ENCODE assay signal across 15 cellular contexts in genomic region chr9:128148509-128149000, GRCh38. TPM values are rescaled to one million over a fixed set of nuclear protein-coding genes. Genes with fewer than 3 reads are reported as not detected.
DNase-seq lines count a peak whose midpoint lies in the region; FAIRE-seq and TF ChIP-seq lines count a peak whose summit lies in the region.
"Had no signal": no experiment of that assay in that cellular context is flagged by ENCODE, and none has a peak within 500 bp of the region (broad histone marks: within the 10 kb centered on the region; RNA-seq: fewer than 3 reads in every experiment).

No MANE protein-coding gene starts in this region.

- H3K4me2 ChIP-seq in mammary epithelial cell (ENCODE audit: insufficient read depth, low read depth, low read length) (peak overlapping the region; percentile 62), neural progenitor cell (no peak overlapping the region)

- H3K36me3 Mint-ChIP-seq in CD14-positive monocyte, result no peaks in the 10 kb centered on the region
- H3K36me3 Mint-ChIP-seq in neural progenitor cell, result no peaks in the 10 kb centered on the region
- H3K36me3 Mint-ChIP-seq: CD8-positive, alpha-beta memory T cell; T-cell; WTC11 had no signal

- H3K9ac ChIP-seq in mammary epithelial cell (ENCODE audit: insufficient read depth, low read length) (no peak overlapping the region), neural progenitor cell (no peak overlapping the region)

- peak overlapping the region; percentile 76 for H2AFZ ChIP-seq in mammary epithelial cell (ENCODE audit: low read depth, low read length)
- no peak overlapping the region for H2AFZ ChIP-seq in neural progenitor cell (replicated peaks)

- no peak for FAIRE-seq in GM12891 (lab: Jason Lieb, UNC)
- FAIRE-seq: H54 had no signal

- H3K4me3 Mint-ChIP-seq in CD14-positive monocyte (no peak overlapping the region), neural progenitor cell (no peak overlapping the region)
- H3K4me3 Mint-ChIP-seq: CD8-positive, alpha-beta memory T cell; T-cell; WTC11 had no signal

- H3K27me3 Mint-ChIP-seq in CD14-positive monocyte (ENCODE audit: low read depth in 3 of 3), result peaks cover 0 to 12% (median 3%) of the 10 kb centered on the region in 3 donors
- peaks cover 13% of the 10 kb centered on the region for H3K27me3 Mint-ChIP-seq in neural progenitor cell (ENCODE audit: insufficient read depth, low read depth)
- H3K27me3 Mint-ChIP-seq: T-cell had no signal

- intact Hi-C loops in CD14-positive monocyte (cut with micrococcal nuclease), result no loop called here
- intact Hi-C loops in mammary epithelial cell (cut with micrococcal nuclease), result loop anchor here (2.0 kb wide), 1 partner anchor 20 kb away; no protein-coding TSS in a partner anchor

- H3K36me3 ChIP-seq in mammary epithelial cell (ENCODE audit: insufficient read depth, low read length), result no peaks in the 10 kb centered on the region
- H3K36me3 ChIP-seq in neural progenitor cell, result no peaks in the 10 kb centered on the region

- H3K9me3 Mint-ChIP-seq in CD14-positive monocyte (no peaks in the 10 kb centered on the region), neural progenitor cell (no peaks in the 10 kb centered on the region)
- H3K9me3 Mint-ChIP-seq: activated T-helper 2 cell treated with anti-CD3 and anti-CD28 coated beads, Interferon-gamma antibody, Interleukin-2, Interleukin-4, amounts not matched to agents 10 μg/mL and 5 μg/mL and 100 μg/mL, durations not matched to agents 14 hours and 24 hours and 36 hours; CD8-positive, alpha-beta memory T cell; T-cell; WTC11 had no signal

- H3K4me1 Mint-ChIP-seq in CD14-positive monocyte (peaks cover 6% of the 10 kb centered on the region), neural progenitor cell (peaks cover 15% of the 10 kb centered on the region)

- CTCF ChIA-PET in mammary epithelial cell (lab: Charles Lee; ENCODE audit: low non-redundant PET), result no interaction called here

- H3K9me3 ChIP-seq in mammary epithelial cell (replicated peaks; ENCODE audit: insufficient read depth, low read length), result no peaks in the 10 kb centered on the region
- no peaks in the 10 kb centered on the region for H3K9me3 ChIP-seq in neural progenitor cell (ENCODE audit: low read depth)

- no peak for TF ChIP-seq POLR2A in GM12891 (IDR thresholded peaks at IDR 0.05; ENCODE audit: low read depth, low read length)

- no peaks in the 10 kb centered on the region for H3K79me2 ChIP-seq in mammary epithelial cell (ENCODE audit: insufficient read depth, low read length)
- H3K79me2 ChIP-seq in neural progenitor cell (ENCODE audit: low read depth), result no peaks in the 10 kb centered on the region

- TF ChIP-seq CTCF in CD14-positive monocyte (IDR thresholded peaks at IDR 0.05) (no peak), mammary epithelial cell (conservative IDR thresholded peaks at IDR 0.05 in 1 of 2, IDR thresholded peaks at IDR 0.05 in 1 of 2; ENCODE audit: extremely low read depth in 1 of 2, insufficient read depth in 1 of 2, low read depth in 1 of 2, low read length in 2 of 2) (no peak), neural progenitor cell (IDR thresholded peaks at IDR 0.05) (no peak)

- no peak overlapping the region for H3K27ac ChIP-seq in mammary epithelial cell (ENCODE audit: insufficient read depth, low read depth, low read length)
- no peak overlapping the region for H3K27ac ChIP-seq in neural progenitor cell

- DNase-seq in CD14-positive monocyte (ENCODE audit: low spot score) (peak; percentile 34), mammary epithelial cell (no peak), neural progenitor cell (ENCODE audit: low spot score) (no peak), germinal center (ENCODE audit: low spot score) (no peak), GM12891 (ENCODE audit: insufficient read length, low spot score) (no peak)
- DNase-seq in stimulated activated CD4-positive, alpha-beta T cell treated with anti-CD3 and anti-CD28 coated beads, Interleukin-2, amount 100 ng/mL, for 48 hours, result no peak
- DNase-seq: activated CD8-positive, alpha-beta memory T cell treated with anti-CD3 and anti-CD28 coated beads for 24 hours; anterior cingulate cortex; CD8-positive, alpha-beta memory T cell; NCI-H774; T-cell had no signal

- no peaks in the 10 kb centered on the region for H3F3A ChIP-seq in neural progenitor cell (ENCODE audit: low read depth)

- dilution Hi-C loops in mammary epithelial cell (cut with HindIII; ENCODE audit: low sequenced_read_pairs), result loop anchor here (5.0 kb wide), 3 partner anchors 39 to 104 kb away; no protein-coding TSS in a partner anchor

- H3K4me3 ChIP-seq in mammary epithelial cell (replicated peaks in 1 of 3; ENCODE audit: insufficient read depth in 1 of 3, low read depth in 2 of 3, low read length in 3 of 3), result no peak overlapping the region
- no peak overlapping the region for H3K4me3 ChIP-seq in neural progenitor cell

- in situ Hi-C loops in mammary epithelial cell (cut with MboI; ENCODE audit: low sequenced_read_pairs in 2 of 2), result no loop called here

- no peaks in the 10 kb centered on the region for H4K20me1 ChIP-seq in mammary epithelial cell (ENCODE audit: insufficient read depth, low read length)
- no peaks in the 10 kb centered on the region for H4K20me1 ChIP-seq in neural progenitor cell (ENCODE audit: low read depth)

- 100% methylated on average over 4 of the region's 5 CpGs for WGBS in mammary epithelial cell (ENCODE audit: low coverage, missing lambda C conversion rate)

- H3K27ac Mint-ChIP-seq in CD14-positive monocyte (no peak overlapping the region), neural progenitor cell (peak overlapping the region; percentile 88)
- H3K27ac Mint-ChIP-seq: activated T-helper 2 cell treated with anti-CD3 and anti-CD28 coated beads, Interferon-gamma antibody, Interleukin-2, Interleukin-4, amounts not matched to agents 10 μg/mL and 5 μg/mL and 100 μg/mL, durations not matched to agents 14 hours and 24 hours and 36 hours; T-cell; WTC11 had no signal

- BruUV-seq in mammary epithelial cell (replicated peaks; lab: Mats Ljungman, UMichigan), result TSS peak; percentile 19

- H3K27me3 ChIP-seq in mammary epithelial cell (ENCODE audit: insufficient read depth, low read length) (no peaks in the 10 kb centered on the region), neural progenitor cell (no peaks in the 10 kb centered on the region)

- H3K4me1 ChIP-seq in mammary epithelial cell (ENCODE audit: insufficient read depth, low read length) (peaks cover 20% of the 10 kb centered on the region), neural progenitor cell (no peaks in the 10 kb centered on the region)

TF ChIP-seq in GM12891, 5 proteins besides CTCF, POLR2A, EP300 and RAD21:
- TF ChIP-seq TAF1 (IDR thresholded peaks at IDR 0.05; ENCODE audit: low read depth, low read length) (no peak), POLR2AphosphoS5 (IDR thresholded peaks at IDR 0.05; ENCODE audit: low read depth, low read length) (no peak), PAX5 (IDR thresholded peaks at IDR 0.05; ENCODE audit: insufficient read depth, low read length, severe bottlenecking) (no peak), POU2F2 (IDR thresholded peaks at IDR 0.05; ENCODE audit: low read depth, low read length) (no peak), SPI1 (IDR thresholded peaks at IDR 0.05; ENCODE audit: low read depth, low read length) (no peak)

RNA-seq across cellular contexts. Expression of gene LCN2, which starts 0.7 kb away (rescaled TPM):
- polyA plus RNA-seq in CD14-positive monocyte, result under 1 TPM in 1 of 2 donors, not detected in 1; 0.83 TPM
- 10 to 100 TPM in 1 of 2 donors, 1 to 10 TPM in 1; 6.5 to 20.0 TPM for total RNA-seq in mammary epithelial cell
- 2.1 TPM for polyA plus RNA-seq in mammary epithelial cell
- 9.1 TPM for polyA minus RNA-seq in mammary epithelial cell
- not detected in 2 replicates for total RNA-seq in neural progenitor cell (ENCODE audit: low replicate concordance)
- not detected for polyA plus RNA-seq in GM12891 (2012; ENCODE audit: low read depth, missing spikeins)
- total RNA-seq: activated T-helper 2 cell treated with anti-CD3 and anti-CD28 coated beads, Interferon-gamma antibody, Interleukin-2, Interleukin-4, amounts not matched to agents 10 μg/mL and 5 μg/mL and 100 μg/mL, durations not matched to agents 14 hours and 24 hours and 36 hours; CD8-positive, alpha-beta memory T cell; RPMI7951; T-cell had no signal
- polyA plus RNA-seq: CD8-positive, alpha-beta memory T cell had no signal

RNA-seq across cellular contexts. Expression of gene BBLN, which starts 11.5 kb away (rescaled TPM):
- polyA plus RNA-seq in CD14-positive monocyte, result 10 to 100 TPM; 51.5 to 54.5 TPM
- total RNA-seq in mammary epithelial cell, result 10 to 100 TPM; 56.9 to 63.3 TPM
- 58.9 TPM for polyA plus RNA-seq in mammary epithelial cell
- 11.0 TPM for polyA minus RNA-seq in mammary epithelial cell
- total RNA-seq in neural progenitor cell (ENCODE audit: low replicate concordance), result 69.4 and 228 TPM in 2 replicates
- 135 TPM for polyA plus RNA-seq in GM12891 (2012; ENCODE audit: low read depth, missing spikeins)

RNA-seq across cellular contexts. Expression of gene PTGES2, which starts 21.0 kb away (rescaled TPM):
- 10 to 100 TPM; 42.0 to 49.4 TPM for polyA plus RNA-seq in CD14-positive monocyte
- total RNA-seq in mammary epithelial cell, result 10 to 100 TPM; 39.7 to 70.1 TPM
- 78.2 TPM for polyA plus RNA-seq in mammary epithelial cell
- 30.4 TPM for polyA minus RNA-seq in mammary epithelial cell
- total RNA-seq in neural progenitor cell (ENCODE audit: low replicate concordance), result 25.7 and 61.2 TPM in 2 replicates
- 45.3 TPM for polyA plus RNA-seq in GM12891 (2012; ENCODE audit: low read depth, missing spikeins)

RNA-seq across cellular contexts. Expression of gene CIZ1, which starts 42.8 kb away (rescaled TPM):
- polyA plus RNA-seq in CD14-positive monocyte (1 to 10 TPM; 3.4 to 5.9 TPM), mammary epithelial cell (25.5 TPM)
- total RNA-seq in mammary epithelial cell (100 to 1,000 TPM in 1 of 2 donors, 10 to 100 TPM in 1; 36.0 to 109 TPM), neural progenitor cell (ENCODE audit: low replicate concordance) (33.4 and 48.8 TPM in 2 replicates)
- polyA minus RNA-seq in mammary epithelial cell, result 130 TPM
- 43.1 TPM for polyA plus RNA-seq in GM12891 (2012; ENCODE audit: low read depth, missing spikeins)

RNA-seq across cellular contexts. Expression of gene DNM1, which starts 54.6 kb away (rescaled TPM):
- polyA plus RNA-seq in CD14-positive monocyte (under 1 TPM; 0.05 to 0.56 TPM), mammary epithelial cell (0.50 TPM)
- total RNA-seq in mammary epithelial cell (1 to 10 TPM in 1 of 2 donors, under 1 TPM in 1; 0.67 to 3.2 TPM), neural progenitor cell (ENCODE audit: low replicate concordance) (30.1 and 52.7 TPM in 2 replicates)
- not detected for polyA minus RNA-seq in mammary epithelial cell
- 0.31 TPM for polyA plus RNA-seq in GM12891 (2012; ENCODE audit: low read depth, missing spikeins)
